ENCODE assay signal across 8 cellular contexts in the genomic region with DNA sequence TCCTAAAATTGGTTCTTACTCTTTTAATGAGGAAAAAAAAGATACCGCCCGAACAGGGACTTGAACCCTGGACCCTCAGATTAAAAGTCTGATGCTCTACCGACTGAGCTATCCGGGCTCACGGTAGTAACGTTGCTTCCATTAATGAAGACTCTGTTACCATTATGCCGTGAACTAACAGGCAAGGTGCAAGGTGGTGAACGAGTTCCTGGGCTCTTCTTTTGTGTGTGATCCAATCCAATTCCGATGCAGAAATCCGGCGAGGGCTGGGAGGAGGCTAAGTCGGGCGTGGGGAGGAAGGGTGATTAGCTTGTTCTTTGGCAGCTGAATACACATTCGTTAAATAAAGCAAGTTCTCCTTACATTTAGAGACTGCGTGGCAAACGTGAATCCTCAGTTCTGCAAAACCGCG. TPM values are rescaled to one million over a fixed set of nuclear protein-coding genes. Genes with fewer than 3 reads are reported as not detected.
DNase-seq lines count a peak whose midpoint lies in the region; ATAC-seq, FAIRE-seq and TF ChIP-seq lines count a peak whose summit lies in the region.

No MANE protein-coding gene starts in this region.

- H3K4me1 ChIP-seq in SJCRH30 (no peaks in the 10 kb centered on the region), pancreas (peaks cover 0 to 6% (median 4%) of the 10 kb centered on the region in 3 donors), upper lobe of right lung (peaks cover 18% of the 10 kb centered on the region)

- peaks cover 0 to 4% of the 10 kb centered on the region in 2 donors for H3K36me3 Mint-ChIP-seq in activated naive CD4-positive, alpha-beta T cell treated with anti-CD3 and anti-CD28 coated beads, Interleukin-2, amount 50 U/mL, for 72 hours

- H3K27ac ChIP-seq in SJCRH30: peak overlapping the region; percentile 67; the same call in 1 of the 2 replicates
- peak overlapping the region; percentile 43 to 74 (median 70) for H3K27ac ChIP-seq in pancreas
- peak overlapping the region; percentile 83 for H3K27ac ChIP-seq in upper lobe of right lung

- H3K36me3 ChIP-seq in SJCRH30 (no peaks in the 10 kb centered on the region), pancreas (no peaks in the 10 kb centered on the region), upper lobe of right lung (no peaks in the 10 kb centered on the region)

- no peak for TF ChIP-seq CTCF in LNCaP clone FGC (IDR thresholded peaks at IDR 0.05; ENCODE audit: control insufficient read depth, extremely low read depth, insufficient read depth)
- TF ChIP-seq CTCF in pancreas (IDR thresholded peaks at IDR 0.05): no peak
- TF ChIP-seq CTCF in upper lobe of right lung (IDR thresholded peaks at IDR 0.05): no peak

- DNase-seq in Caki2 (ENCODE audit: low read depth): peak; percentile 73
- no peak for DNase-seq in LNCaP clone FGC (ENCODE audit: low read depth)
- DNase-seq in SJCRH30: peak; percentile 64 to 85
- peak; percentile 64 to 85 for DNase-seq in activated naive CD4-positive, alpha-beta T cell treated with anti-CD3 and anti-CD28 coated beads, Interleukin-2, amount 50 U/mL, for 72 hours (ENCODE audit: low spot score in 2 of 2)
- DNase-seq in Right ventricle myocardium superior: no peak
- DNase-seq in pancreas: peak in 4 of 6 donors; percentile 46 to 86 (median 56)
- DNase-seq in upper lobe of right lung: no peak

- H3K27ac Mint-ChIP-seq in activated naive CD4-positive, alpha-beta T cell treated with anti-CD3 and anti-CD28 coated beads, Interleukin-2, amount 50 U/mL, for 72 hours: peak overlapping the region; percentile 96 to 100

- ATAC-seq in GM21723 (IDR thresholded peaks at IDR 0.05; ENCODE audit: unreplicated experiment) (peak; percentile 49), Right ventricle myocardium superior (ENCODE audit: poor library complexity) (peak; percentile 81), pancreas (peak; percentile 62 to 83 (median 74)), upper lobe of right lung (peak; percentile 69)
- ATAC-seq in activated naive CD4-positive, alpha-beta T cell treated with anti-CD3 and anti-CD28 coated beads, Interleukin-2, amount 50 U/mL, for 72 hours: peak; percentile 32 to 46

- H3K9me3 Mint-ChIP-seq in activated naive CD4-positive, alpha-beta T cell treated with anti-CD3 and anti-CD28 coated beads, Interleukin-2, amount 50 U/mL, for 72 hours: peaks cover 0 to 4% of the 10 kb centered on the region in 2 donors

- H3K4me3 ChIP-seq in LNCaP clone FGC (ENCODE audit: low read depth, low read length) (peak overlapping the region; percentile 73), SJCRH30 (peak overlapping the region; percentile 81), pancreas (peak overlapping the region; percentile 34 to 87 (median 52)), upper lobe of right lung (peak overlapping the region; percentile 73)

- intact Hi-C loops in Right ventricle myocardium superior (cut with DNase I): no loop called here
- intact Hi-C loops in pancreas (cut with DNase I): no loop called here
- intact Hi-C loops in upper lobe of right lung (cut with DNase I): no loop called here

- H3K27me3 ChIP-seq in SJCRH30 (no peaks in the 10 kb centered on the region), pancreas (no peaks in the 10 kb centered on the region), upper lobe of right lung (no peaks in the 10 kb centered on the region)

- H3K9me3 ChIP-seq in SJCRH30 (replicated peaks) (no peaks in the 10 kb centered on the region), pancreas (no peaks in the 10 kb centered on the region), upper lobe of right lung (no peaks in the 10 kb centered on the region)

- in situ Hi-C loops in Caki2 (cut with HindIII; ENCODE audit: low pct_unique_long_range_greater_than_20kb, low sequenced_read_pairs): no loop called here

- 0% methylated on average over 18 of the region's 18 CpGs for WGBS in pancreas, 2 donors

- FAIRE-seq in pancreas (lab: Jason Lieb, UNC): no peak

RNA-seq across cellular contexts. Expression of gene OR4D9, which starts 49.0 kb away (rescaled TPM):
- total RNA-seq in Caki2 (2014; rRNA removed; shearing (Covaris generic); ENCODE audit: low replicate concordance): not detected in 2 replicates
- total RNA-seq in SJCRH30 (2014; rRNA removed; shearing (Covaris generic)): not detected in 2 replicates
- total RNA-seq in activated naive CD4-positive, alpha-beta T cell treated with anti-CD3 and anti-CD28 coated beads, Interleukin-2, amount 50 U/mL, for 72 hours: not detected
- not detected for total RNA-seq in Right ventricle myocardium superior
- not detected for total RNA-seq in pancreas
- not detected for polyA plus RNA-seq in pancreas
- total RNA-seq in upper lobe of right lung: not detected

RNA-seq across cellular contexts. Expression of gene OSBP, which starts 55.3 kb away (rescaled TPM):
- total RNA-seq in Caki2 (2014; rRNA removed; shearing (Covaris generic); ENCODE audit: low replicate concordance): 15.4 and 24.5 TPM in 2 replicates
- 17.2 and 20.0 TPM in 2 replicates for total RNA-seq in SJCRH30 (2014; rRNA removed; shearing (Covaris generic))
- total RNA-seq in activated naive CD4-positive, alpha-beta T cell treated with anti-CD3 and anti-CD28 coated beads, Interleukin-2, amount 50 U/mL, for 72 hours: 10 to 100 TPM; 40.1 to 50.9 TPM
- total RNA-seq in Right ventricle myocardium superior: 33.1 TPM
- total RNA-seq in pancreas: 10 to 100 TPM; 32.8 to 39.7 (median 35.8) TPM
- 10 to 100 TPM; 12.4 to 23.5 TPM for polyA plus RNA-seq in pancreas
- 39.9 TPM for total RNA-seq in upper lobe of right lung

RNA-seq across cellular contexts. Expression of gene OR4D11, which starts 56.9 kb away (rescaled TPM):
- not detected in 2 replicates for total RNA-seq in Caki2 (2014; rRNA removed; shearing (Covaris generic); ENCODE audit: low replicate concordance)
- not detected in 2 replicates for total RNA-seq in SJCRH30 (2014; rRNA removed; shearing (Covaris generic))
- total RNA-seq in activated naive CD4-positive, alpha-beta T cell treated with anti-CD3 and anti-CD28 coated beads, Interleukin-2, amount 50 U/mL, for 72 hours: not detected
- total RNA-seq in Right ventricle myocardium superior (not detected), pancreas (not detected), upper lobe of right lung (not detected)
- not detected for polyA plus RNA-seq in pancreas

Comparison
In these comparisons a context has a peak if more than half of its experiments do, and no peak if none do; other contexts are left out.
1. DNase-seq: peak in Caki2 (single experiment), SJCRH30 (2 of 2), activated naive CD4-positive, alpha-beta T cell treated with anti-CD3 and anti-CD28 coated beads, Interleukin-2, amount 50 U/mL, for 72 hours (2 of 2) and pancreas (4 of 6); none in LNCaP clone FGC (single experiment), Right ventricle myocardium superior (single experiment) and upper lobe of right lung (single experiment).
2. Peak in every context shown above with its lines, with median percentiles within 50 percentile points of each other: ATAC-seq, H3K4me3 ChIP-seq and H3K27ac ChIP-seq.